16 cellular contexts compared by ENCODE assay signal in the genomic region with DNA sequence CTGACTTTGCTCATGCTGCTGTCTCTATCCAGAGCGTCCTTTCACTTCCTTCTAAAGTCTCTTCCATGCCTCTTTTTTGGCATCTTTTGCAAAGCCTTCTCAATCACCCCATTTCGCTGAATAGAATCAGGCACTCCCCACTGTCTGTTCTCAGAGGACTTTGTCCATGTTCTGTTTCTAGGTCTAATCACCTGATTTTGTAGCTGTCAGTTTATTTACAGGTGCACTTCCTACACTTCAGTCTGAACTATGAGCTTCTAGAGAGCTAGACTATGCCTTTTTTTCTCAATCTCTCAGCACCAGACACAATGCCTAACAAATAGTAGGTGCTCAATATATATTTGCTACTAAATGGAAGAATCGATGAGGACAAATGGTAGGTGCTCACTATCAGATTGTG. TPM values are rescaled to one million over a fixed set of nuclear protein-coding genes. Genes with fewer than 3 reads are reported as not detected.
DNase-seq lines count a peak whose midpoint lies in the region; ATAC-seq and TF ChIP-seq lines count a peak whose summit lies in the region.
"Had no signal": no experiment of that assay in that cellular context is flagged by ENCODE, and none has a peak within 500 bp of the region (broad histone marks: within the 10 kb centered on the region; RNA-seq: fewer than 3 reads in every experiment).

No MANE protein-coding gene starts in this region.

- peak overlapping the region; percentile 52 for H3K27ac ChIP-seq in RWPE2 (ENCODE audit: poor library complexity, severe bottlenecking)
- peak overlapping the region in 3 of 4 donors; percentile 30 to 52 (median 41) for H3K27ac ChIP-seq in transverse colon
- peak overlapping the region in 2 of 8 donors; percentile 2 to 4 for H3K27ac ChIP-seq in spleen
- H3K27ac ChIP-seq: SK-N-MC had no signal

- peaks cover 1% of the 10 kb centered on the region for H3K27me3 Mint-ChIP-seq in memory B cell

- no peaks in the 10 kb centered on the region for H3K9me3 Mint-ChIP-seq in memory B cell
- H3K9me3 Mint-ChIP-seq: CD14-positive monocyte, IgD-negative memory B cell had no signal

- H3K27me3 ChIP-seq in RWPE2 (ENCODE audit: insufficient read depth, poor library complexity, severe bottlenecking) (no peaks in the 10 kb centered on the region), transverse colon (no peaks in the 10 kb centered on the region), spleen (replicated peaks in 1 of 7) (no peaks in the 10 kb centered on the region)

- ATAC-seq in RWPE2 (ENCODE audit: low read depth) (no peak), memory B cell (ENCODE audit: low read depth) (peak; percentile 29)

- no peak for TF ChIP-seq EP300 in transverse colon (IDR thresholded peaks at IDR 0.05; ENCODE audit: low read depth)

- 77 to 88% methylated on average over 3 of the region's 3 CpGs for WGBS in transverse colon (ENCODE audit: low coverage in 1 of 2), 2 donors
- 82 to 90% (median 85%) methylated on average over 3 of the region's 3 CpGs for WGBS in spleen, 5 donors

- TF ChIP-seq CTCF in RWPE2 (IDR thresholded peaks at IDR 0.05; ENCODE audit: poor library complexity, severe bottlenecking), result no peak
- no peak for TF ChIP-seq CTCF in transverse colon (IDR thresholded peaks at IDR 0.05)
- no peak for TF ChIP-seq CTCF in spleen (IDR thresholded peaks at IDR 0.05 in 8 of 11, conservative IDR thresholded peaks at IDR 0.05 in 3 of 11)

- no peaks in the 10 kb centered on the region for H3K36me3 Mint-ChIP-seq in memory B cell
- H3K36me3 Mint-ChIP-seq: IgD-negative memory B cell had no signal

- no peak overlapping the region for H3K4me3 Mint-ChIP-seq in memory B cell
- H3K4me3 Mint-ChIP-seq: CD14-positive monocyte, IgD-negative memory B cell had no signal

- H3K36me3 ChIP-seq in RWPE2 (ENCODE audit: low read depth), result no peaks in the 10 kb centered on the region
- H3K36me3 ChIP-seq in transverse colon, result no peaks in the 10 kb centered on the region
- no peaks in the 10 kb centered on the region for H3K36me3 ChIP-seq in spleen
- H3K36me3 ChIP-seq: HAP-1 had no signal

- in situ Hi-C loops in transverse colon (cut with MboI; ENCODE audit: low pct_ligation_motif_present in 1 of 4, low pct_unique_long_range_greater_than_20kb in 1 of 4, low sequenced_read_pairs in 3 of 4), result no loop called here

- H3K4me3 ChIP-seq in RWPE2 (ENCODE audit: severe bottlenecking) (no peak overlapping the region), transverse colon (no peak overlapping the region), spleen (no peak overlapping the region)
- H3K4me3 ChIP-seq: HAP-1, SK-N-MC had no signal

- TF ChIP-seq POLR2A in transverse colon (IDR thresholded peaks at IDR 0.05) (no peak), spleen (IDR thresholded peaks at IDR 0.05) (no peak)

- peaks cover 5% of the 10 kb centered on the region for H3K4me1 Mint-ChIP-seq in memory B cell

- intact Hi-C loops in transverse colon (cut with DNase I; ENCODE audit: low total_unique reads) (no loop called here), spleen (cut with DNase I; ENCODE audit: low total_unique reads) (no loop called here)

- H3K4me1 ChIP-seq in RWPE2 (ENCODE audit: insufficient read depth, poor library complexity, severe bottlenecking) (peaks cover 3% of the 10 kb centered on the region), transverse colon (peaks cover 5 to 23% (median 11%) of the 10 kb centered on the region in 4 donors), spleen (peaks cover 0 to 19% (median 0%) of the 10 kb centered on the region in 6 donors)
- H3K4me1 ChIP-seq: HAP-1 had no signal

- DNase-seq in SIG-M5 treated with dmso at 0.1 percent for 504 hours (lab: John Stamatoyannopoulos, UW; ENCODE audit: unreplicated experiment) (peak; percentile 8), SIG-M5 (lab: John Stamatoyannopoulos, UW) (no peak), RWPE2 (ENCODE audit: low spot score) (no peak), memory B cell (ENCODE audit: low spot score in 2 of 2) (no peak), transverse colon (no peak), cortex of kidney (lab: John Stamatoyannopoulos, UW) (no peak), NCI-H1048 (lab: John Stamatoyannopoulos, UW) (no peak), spleen (no peak)
- DNase-seq: COR-L47, EL, NCI-H146, NCI-H446 had no signal

- no peak overlapping the region for H3K27ac Mint-ChIP-seq in memory B cell
- H3K27ac Mint-ChIP-seq: IgD-negative memory B cell had no signal

- H3K9me3 ChIP-seq in RWPE2 (ENCODE audit: severe bottlenecking) (no peaks in the 10 kb centered on the region), transverse colon (no peaks in the 10 kb centered on the region), spleen (no peaks in the 10 kb centered on the region)
- H3K9me3 ChIP-seq: HAP-1 had no signal

RNA-seq across cellular contexts. Expression of a gene that starts 29.9 kb away (rescaled TPM):
- total RNA-seq in transverse colon (10 to 100 TPM in 1 of 4 donors, 1 to 10 TPM in 3; 2.2 to 12.4 (median 6.5) TPM), spleen (100 to 1,000 TPM in 5 of 7 donors, 10 to 100 TPM in 2; 62.8 to 216 (median 136) TPM)
- polyA plus RNA-seq in spleen, result 10 to 100 TPM in 1 of 3 donors, 1 to 10 TPM in 2; 6.3 to 14.8 (median 7.8) TPM

Comparison
In these comparisons a context has a peak if more than half of its experiments do, and no peak if none do; other contexts are left out.
1. RNA of a gene that starts 29.9 kb away (total RNA-seq): 62.8 to 216 TPM in spleen; 2.2 to 12.4 TPM in transverse colon; every median in the first group is over 4 times any median in the second.